21 cellular contexts compared by ENCODE assay signal in the genomic region with DNA sequence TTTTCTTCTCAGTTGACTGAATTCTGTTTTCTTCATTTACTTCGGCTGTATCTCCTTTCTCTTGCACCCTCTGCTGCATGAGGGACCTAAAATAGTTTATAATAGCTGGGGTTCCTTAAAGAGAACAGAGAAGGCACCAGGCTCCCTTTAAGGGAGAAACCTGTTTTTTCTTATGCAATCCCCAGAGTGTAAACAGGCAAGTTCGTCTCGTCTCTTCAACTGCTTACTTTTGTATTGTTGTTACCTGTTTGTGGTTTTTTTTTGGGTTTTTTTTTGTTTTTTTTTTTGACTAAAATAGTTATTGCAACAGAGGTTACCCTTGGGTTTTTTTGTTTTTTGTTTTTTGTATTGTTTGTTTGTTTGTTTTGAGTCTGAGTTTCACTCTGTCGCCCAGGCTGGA. TPM values are rescaled to one million over a fixed set of nuclear protein-coding genes. Genes with fewer than 3 reads are reported as not detected.
"Had no signal": no experiment of that assay in that cellular context is flagged by ENCODE, and none has a peak within 500 bp of the region (broad histone marks: within the 10 kb centered on the region; RNA-seq: fewer than 3 reads in every experiment).

No MANE protein-coding gene starts in this region.

- H3K36me3 ChIP-seq: colonic mucosa, esophagus squamous epithelium, gastroesophageal sphincter, left ventricle myocardium inferior, right atrium auricular region, suprapubic skin, thyroid gland, uterus had no signal

- H3K9me3 ChIP-seq: colonic mucosa, suprapubic skin, thyroid gland, uterus had no signal

- H3K27me3 ChIP-seq: colonic mucosa, esophagus squamous epithelium, gastroesophageal sphincter, right atrium auricular region, suprapubic skin, thyroid gland, uterus had no signal

- FAIRE-seq: keratinocyte, small intestine had no signal

- H3K4me3 ChIP-seq: colonic mucosa, esophagus squamous epithelium, gastroesophageal sphincter, left ventricle myocardium inferior, lung, right atrium auricular region, suprapubic skin, thyroid gland, uterus had no signal

- DNase-seq: colonic mucosa; dermis blood vessel endothelial cell; esophagus squamous epithelium; foreskin fibroblast; glutamatergic neuron; immature natural killer cell; left ventricle myocardium inferior; mesendoderm; naive thymus-derived CD4-positive, alpha-beta T cell; posterior cingulate gyrus; small intestine; stimulated activated CD4-positive, alpha-beta T cell treated with anti-CD3 and anti-CD28 coated beads, Interleukin-2, amount 100 ng/mL, for 48 hours; stimulated activated naive CD8-positive, alpha-beta T cell treated with anti-CD3 and anti-CD28 coated beads, Interleukin-15, Interleukin-2, amounts not matched to agents 100 U/mL and 50 U/mL, for 24 hours; thyroid gland; uterus had no signal

- H3K27ac ChIP-seq: colonic mucosa, esophagus squamous epithelium, gastroesophageal sphincter, left ventricle myocardium inferior, right atrium auricular region, suprapubic skin, thyroid gland, uterus had no signal

- ATAC-seq: gastroesophageal sphincter; naive thymus-derived CD4-positive, alpha-beta T cell; stimulated activated naive CD8-positive, alpha-beta T cell treated with anti-CD3 and anti-CD28 coated beads, Interleukin-15, Interleukin-2, amounts not matched to agents 100 U/mL and 50 U/mL, for 24 hours had no signal

- H3K4me1 ChIP-seq: colonic mucosa, uterus had no signal

RNA-seq across cellular contexts. Expression of a gene that starts 3.7 kb away (rescaled TPM):
- polyA plus RNA-seq: neural cell had no signal
